Comparison of ENCODE assay signal across 8 cellular contexts in the genomic region with DNA sequence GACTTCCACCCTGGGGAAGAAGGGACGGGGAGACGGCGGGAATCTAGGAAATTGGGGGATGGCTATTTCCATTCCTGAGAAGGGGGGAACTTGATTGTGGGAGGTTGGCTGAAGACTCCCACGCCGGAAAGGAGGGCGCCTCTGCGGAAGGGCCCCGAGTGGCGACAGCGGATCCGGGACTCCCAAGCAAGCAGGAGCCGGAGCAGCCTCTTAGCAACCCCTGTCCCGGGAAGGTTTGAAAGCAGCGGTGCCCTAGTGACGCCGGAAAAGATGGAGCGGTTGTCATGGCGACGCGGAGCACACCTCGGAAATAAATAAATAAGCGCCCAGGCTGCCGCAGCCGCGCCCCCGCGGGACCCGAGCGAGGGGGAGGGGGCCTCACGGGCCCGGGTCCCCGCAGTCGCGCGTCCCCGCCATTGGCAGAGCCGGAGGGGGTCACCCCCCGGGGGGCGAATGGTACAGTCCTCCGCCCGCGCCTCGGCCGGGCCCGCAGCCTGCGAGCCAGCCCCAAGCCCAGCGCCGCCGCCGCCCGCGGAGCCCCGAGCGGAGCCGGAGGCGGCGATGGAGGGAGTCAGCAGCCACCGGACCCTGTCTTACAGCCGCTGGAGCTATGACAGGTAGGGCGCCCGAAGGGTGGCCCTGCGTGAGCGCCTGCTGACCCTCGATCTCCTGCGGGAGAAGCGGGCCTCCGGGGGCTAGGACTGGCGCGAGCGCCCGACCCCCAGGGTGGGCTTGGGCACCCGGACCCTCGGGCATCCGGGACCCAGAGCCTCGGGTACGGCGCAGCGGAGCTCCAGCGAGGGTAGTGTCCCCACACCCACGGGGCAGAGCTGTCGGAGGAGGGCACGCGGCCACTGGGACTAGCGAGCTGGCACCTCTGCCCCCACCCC. TPM values are rescaled to one million over a fixed set of nuclear protein-coding genes. Genes with fewer than 3 reads are reported as not detected.
A peak's percentile ranks its signal among the peaks of the same experiment; 100 is the strongest.
DNase-seq lines count a peak whose midpoint lies in the region; ATAC-seq and TF ChIP-seq lines count a peak whose summit lies in the region.

No MANE protein-coding gene starts in this region.

- DNase-seq in AG09309 (ENCODE audit: low read depth) (no peak), HCEC 1CT (peak; percentile 57), T-helper 2 cell (peak; percentile 47 to 86 (median 70)), anterior cingulate cortex (lab: John Stamatoyannopoulos, UW) (peak in 53 of 58 donors; percentile 23 to 76 (median 60)), right cardiac atrium (peak; percentile 83 to 93 (median 88)), posterior cingulate gyrus (peak; percentile 45 to 95 (median 74)), type B pancreatic cell (ENCODE audit: extremely low spot score, unreplicated experiment) (peak; percentile 76)

- H3K27me3 Mint-ChIP-seq in type B pancreatic cell: peaks cover 69% of the 10 kb centered on the region

- TF ChIP-seq CTCF in AG09309 (IDR thresholded peaks at IDR 0.05; ENCODE audit: control insufficient read depth, insufficient read depth, low read depth, low read length, missing control alignments) (no peak), type B pancreatic cell (conservative IDR thresholded peaks at IDR 0.05) (no peak)

- peak overlapping the region; percentile 61 for H3K27ac Mint-ChIP-seq in type B pancreatic cell

- peak overlapping the region; percentile 62 for H3K27ac ChIP-seq in right cardiac atrium (ENCODE audit: low read length)

- H3K4me1 Mint-ChIP-seq in type B pancreatic cell (ENCODE audit: unreplicated experiment): peaks cover 17% of the 10 kb centered on the region

- WGBS in right cardiac atrium: under 1% methylated on average over 84 of the region's 84 CpGs

- H3K9me3 Mint-ChIP-seq in type B pancreatic cell: no peaks in the 10 kb centered on the region

- ATAC-seq in right cardiac atrium (peak; percentile 83 to 87), HG02610 (IDR thresholded peaks at IDR 0.05; ENCODE audit: unreplicated experiment) (no peak)

- H3K4me3 Mint-ChIP-seq in type B pancreatic cell: peak overlapping the region; percentile 87

- no peaks in the 10 kb centered on the region for H3K27me3 ChIP-seq in right cardiac atrium (ENCODE audit: control insufficient read depth, insufficient read depth)

- no peaks in the 10 kb centered on the region for H3K9me3 ChIP-seq in right cardiac atrium (ENCODE audit: control insufficient read depth, low read length)

- peaks cover 3% of the 10 kb centered on the region for H3K4me1 ChIP-seq in right cardiac atrium (ENCODE audit: control insufficient read depth, insufficient read depth, low read length)

- intact Hi-C loops in right cardiac atrium (cut with DNase I) (loop anchor here in 1 of 4 donors (5.0 kb wide), 1 partner anchor 63 kb away; a partner anchor contains a TSS), posterior cingulate gyrus (cut with DNase I) (no loop called here)

- H3K4me3 ChIP-seq in AG09309 (ENCODE audit: control insufficient read depth, low read depth, low read length) (peak overlapping the region; percentile 62), right cardiac atrium (ENCODE audit: low read length) (peak overlapping the region; percentile 71)

- peaks cover 5% of the 10 kb centered on the region for H3K36me3 Mint-ChIP-seq in type B pancreatic cell

RNA-seq across cellular contexts. Expression of a gene that starts 31.9 kb away (rescaled TPM):
- total RNA-seq in right cardiac atrium: 100 to 1,000 TPM; 152 to 175 (median 159) TPM
- polyA plus RNA-seq in right cardiac atrium: 179 TPM
- total RNA-seq in type B pancreatic cell (ENCODE audit: low replicate concordance): 256 and 324 TPM in 2 replicates

RNA-seq across cellular contexts. Expression of a gene that starts 53.7 kb away (rescaled TPM):
- total RNA-seq in right cardiac atrium (not detected), type B pancreatic cell (ENCODE audit: low replicate concordance) (0.24 TPM in 1 of 2 replicates, not detected in the other)
- not detected for polyA plus RNA-seq in right cardiac atrium
